Comparison of ENCODE assay signal across 28 cellular contexts in the genomic region with DNA sequence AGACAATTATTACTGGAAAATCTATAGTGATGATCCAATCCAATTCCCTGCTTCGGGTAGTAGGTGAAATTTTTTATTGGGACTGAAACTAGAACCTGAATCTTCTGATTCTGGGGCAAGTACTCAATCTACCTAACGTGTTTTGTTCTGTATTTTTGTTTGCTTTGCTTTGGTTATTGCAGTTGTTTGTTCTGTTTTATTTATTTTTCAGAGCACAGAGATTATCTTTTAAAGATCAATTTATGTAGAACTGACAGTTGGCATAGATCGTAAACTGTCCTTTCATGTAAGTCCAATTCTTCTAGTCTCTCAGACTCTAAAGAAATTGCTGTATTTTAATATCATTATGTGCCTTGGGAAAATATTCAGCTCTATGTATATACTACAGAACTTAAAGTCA.
"Had no signal": no experiment of that assay in that cellular context is flagged by ENCODE, and none has a peak within 500 bp of the region (broad histone marks: within the 10 kb centered on the region; RNA-seq: fewer than 3 reads in every experiment).

No MANE protein-coding gene starts in this region.

- H3K27ac ChIP-seq: adrenal gland, ascending aorta, body of pancreas, brain microvascular endothelial cell, breast epithelium, cardiac muscle cell had no signal

- DNase-seq: activated effector memory CD4-positive, alpha-beta T cell treated with anti-CD3 and anti-CD28 coated beads, Interleukin-2, amount 50 U/mL, for 16 hours; activated effector memory CD4-positive, alpha-beta T cell treated with Interleukin-2 at 50 U/mL for 16 hours; activated gamma-delta T cell; activated gamma-delta T cell treated with Interleukin-2 at 50 U/mL for 16 hours; activated naive CD4-positive, alpha-beta T cell; activated naive CD4-positive, alpha-beta T cell treated with anti-CD3 and anti-CD28 coated beads for 36 hours; activated naive CD4-positive, alpha-beta T cell treated with anti-CD3 and anti-CD28 coated beads, Interleukin-2, amount 10 ng/mL, durations not matched to agents 7 days and 5 days; activated naive CD4-positive, alpha-beta T cell treated with anti-CD3 and anti-CD28 coated beads, Interleukin-2, amount 50 U/mL, for 16 hours; activated naive CD4-positive, alpha-beta T cell treated with Interleukin-2 at 50 U/mL for 16 hours; activated naive CD8-positive, alpha-beta T cell treated with anti-CD3 and anti-CD28 coated beads for 36 hours; activated naive CD8-positive, alpha-beta T cell treated with anti-CD3 and anti-CD28 coated beads, Interleukin-2, amount 10 ng/mL, durations not matched to agents 7 days and 5 days; activated naive CD8-positive, alpha-beta T cell treated with anti-CD3 and anti-CD28 coated beads, Interleukin-2, amount 50 U/mL, for 24 hours; activated T-cell treated with anti-CD3 and anti-CD28 coated beads, Interleukin-2, amount 50 U/mL, for 4 hours; activated T-cell treated with anti-CD3 and anti-CD28 coated beads, Interleukin-2, amount 50 U/mL, for 48 hours; activated T-cell treated with anti-CD3 and anti-CD28 coated beads, Interleukin-2, amount 50 U/mL, for 72 hours; adrenal gland; amniotic stem cell; amygdala; anterior cingulate cortex; aorta; body of pancreas; brain microvascular endothelial cell; caudate nucleus; central memory CD4-positive, alpha-beta T cell; cerebellar nuclear complex had no signal

- H3K4me3 ChIP-seq: adrenal gland, ascending aorta, body of pancreas, breast epithelium, cardiac muscle cell had no signal
